ENCODE assay signal across 11 cellular contexts in genomic region chr20:50514035-50514337, GRCh38. TPM values are rescaled to one million over a fixed set of nuclear protein-coding genes. Genes with fewer than 3 reads are reported as not detected.
DNase-seq lines count a peak whose midpoint lies in the region; FAIRE-seq and TF ChIP-seq lines count a peak whose summit lies in the region.
"Had no signal": no experiment of that assay in that cellular context is flagged by ENCODE, and none has a peak within 500 bp of the region (broad histone marks: within the 10 kb centered on the region; RNA-seq: fewer than 3 reads in every experiment).

No MANE protein-coding gene starts in this region.

- H4K20me1 ChIP-seq in Loucy (ENCODE audit: insufficient read depth, low read length, poor library complexity, severe bottlenecking): peaks cover 87% of the 10 kb centered on the region

- H3K9me3 ChIP-seq in Loucy (ENCODE audit: insufficient read depth, low read depth, low read length): no peaks in the 10 kb centered on the region

- H3K36me3 Mint-ChIP-seq in CD14-positive monocyte (peaks cover 16 to 17% of the 10 kb centered on the region in 2 donors), neural crest cell (ENCODE audit: low read depth) (no peaks in the 10 kb centered on the region)

- DNase-seq in CD14-positive monocyte (ENCODE audit: low spot score) (no peak), choroid plexus epithelial cell (ENCODE audit: low read depth) (no peak), neural crest cell (ENCODE audit: low read depth, low spot score) (no peak), activated gamma-delta T cell (lab: John Stamatoyannopoulos, UW) (no peak), HTR-8/SVneo (ENCODE audit: insufficient read length, low spot score) (no peak), amniotic stem cell (lab: John Stamatoyannopoulos, UW) (no peak), NCI-H1417 treated with DMSO at 0.1 percent for 48 hours (lab: John Stamatoyannopoulos, UW) (no peak)
- DNase-seq: NCI-H2029, SHP77 had no signal

- no peak overlapping the region for H2AFZ ChIP-seq in Loucy (ENCODE audit: low read length)

- no peaks in the 10 kb centered on the region for H3K27me3 ChIP-seq in Loucy (ENCODE audit: insufficient read depth, low read length, poor library complexity, severe bottlenecking)

- H3K27me3 Mint-ChIP-seq in CD14-positive monocyte (ENCODE audit: low read depth in 3 of 3) (peaks cover 0 to 5% (median 3%) of the 10 kb centered on the region in 3 donors), neural crest cell (ENCODE audit: low read depth) (no peaks in the 10 kb centered on the region)

- no peaks in the 10 kb centered on the region for H3K9me2 ChIP-seq in Loucy (replicated peaks; ENCODE audit: low read depth, low read length)

- peak overlapping the region; percentile 79 for H3K9ac ChIP-seq in Loucy (ENCODE audit: low read depth, low read length, poor library complexity, severe bottlenecking)

- FAIRE-seq in HTR-8/SVneo (lab: Jason Lieb, UNC): no peak
- FAIRE-seq: urothelium cell line had no signal

- H3K4me3 Mint-ChIP-seq in CD14-positive monocyte (peak overlapping the region in 1 of 2 donors; percentile 70), neural crest cell (peak overlapping the region; percentile 41)

- H3K4me2 ChIP-seq in Loucy (ENCODE audit: low read depth, low read length, poor library complexity, severe bottlenecking): peak overlapping the region; percentile 83

- no peaks in the 10 kb centered on the region for H3F3A ChIP-seq in Loucy (ENCODE audit: low read depth)

- H3K4me1 Mint-ChIP-seq in CD14-positive monocyte (peaks cover 86% of the 10 kb centered on the region), neural crest cell (peaks cover 59% of the 10 kb centered on the region)

- peaks cover 82% of the 10 kb centered on the region for H3K79me2 ChIP-seq in Loucy (ENCODE audit: insufficient read depth, low read length)

- H3K4me3 ChIP-seq in Loucy (ENCODE audit: low read length, poor library complexity, severe bottlenecking) (peak overlapping the region; percentile 85), choroid plexus epithelial cell (ENCODE audit: low read depth, low read length) (peak overlapping the region; percentile 38)

- H3K27ac Mint-ChIP-seq in CD14-positive monocyte: peak overlapping the region; percentile 88 to 97 (median 92)
- no peak overlapping the region for H3K27ac Mint-ChIP-seq in neural crest cell (ENCODE audit: unreplicated experiment)

- H3K4me1 ChIP-seq in Loucy (ENCODE audit: insufficient read depth, low read length, poor library complexity, severe bottlenecking): peaks cover 85% of the 10 kb centered on the region

- intact Hi-C loops in CD14-positive monocyte (cut with micrococcal nuclease): loop anchor here in 1 of 2 donors (5.0 kb wide), 1 partner anchor 33 kb away; no protein-coding TSS in a partner anchor

- H3K9me3 Mint-ChIP-seq in CD14-positive monocyte (peaks cover 0 to 5% (median 0%) of the 10 kb centered on the region in 7 donors), neural crest cell (no peaks in the 10 kb centered on the region)

- TF ChIP-seq CTCF in CD14-positive monocyte (IDR thresholded peaks at IDR 0.05) (no peak), Loucy (conservative IDR thresholded peaks at IDR 0.05; ENCODE audit: low read length) (no peak), choroid plexus epithelial cell (conservative IDR thresholded peaks at IDR 0.05; ENCODE audit: low read depth, low read length) (no peak), neural crest cell (conservative IDR thresholded peaks at IDR 0.05) (no peak)

- no peaks in the 10 kb centered on the region for H3K36me3 ChIP-seq in Loucy (ENCODE audit: insufficient read depth, low read length)

RNA-seq across cellular contexts. Expression of gene PTPN1, which starts 3.8 kb away (rescaled TPM):
- polyA plus RNA-seq in CD14-positive monocyte: 10 to 100 TPM; 12.4 to 19.1 TPM
- 43.3 and 43.8 TPM in 2 replicates for total RNA-seq in neural crest cell
